In genomic region chr12:100716658-100716948, GRCh38 we compare ENCODE assay signal across 1 cellular context.
TF ChIP-seq lines count a peak whose summit lies in the region.

No MANE protein-coding gene starts in this region.

TF ChIP-seq in A549, 52 proteins besides CTCF, POLR2A, EP300 and RAD21:
- TF ChIP-seq, protein P1, sequence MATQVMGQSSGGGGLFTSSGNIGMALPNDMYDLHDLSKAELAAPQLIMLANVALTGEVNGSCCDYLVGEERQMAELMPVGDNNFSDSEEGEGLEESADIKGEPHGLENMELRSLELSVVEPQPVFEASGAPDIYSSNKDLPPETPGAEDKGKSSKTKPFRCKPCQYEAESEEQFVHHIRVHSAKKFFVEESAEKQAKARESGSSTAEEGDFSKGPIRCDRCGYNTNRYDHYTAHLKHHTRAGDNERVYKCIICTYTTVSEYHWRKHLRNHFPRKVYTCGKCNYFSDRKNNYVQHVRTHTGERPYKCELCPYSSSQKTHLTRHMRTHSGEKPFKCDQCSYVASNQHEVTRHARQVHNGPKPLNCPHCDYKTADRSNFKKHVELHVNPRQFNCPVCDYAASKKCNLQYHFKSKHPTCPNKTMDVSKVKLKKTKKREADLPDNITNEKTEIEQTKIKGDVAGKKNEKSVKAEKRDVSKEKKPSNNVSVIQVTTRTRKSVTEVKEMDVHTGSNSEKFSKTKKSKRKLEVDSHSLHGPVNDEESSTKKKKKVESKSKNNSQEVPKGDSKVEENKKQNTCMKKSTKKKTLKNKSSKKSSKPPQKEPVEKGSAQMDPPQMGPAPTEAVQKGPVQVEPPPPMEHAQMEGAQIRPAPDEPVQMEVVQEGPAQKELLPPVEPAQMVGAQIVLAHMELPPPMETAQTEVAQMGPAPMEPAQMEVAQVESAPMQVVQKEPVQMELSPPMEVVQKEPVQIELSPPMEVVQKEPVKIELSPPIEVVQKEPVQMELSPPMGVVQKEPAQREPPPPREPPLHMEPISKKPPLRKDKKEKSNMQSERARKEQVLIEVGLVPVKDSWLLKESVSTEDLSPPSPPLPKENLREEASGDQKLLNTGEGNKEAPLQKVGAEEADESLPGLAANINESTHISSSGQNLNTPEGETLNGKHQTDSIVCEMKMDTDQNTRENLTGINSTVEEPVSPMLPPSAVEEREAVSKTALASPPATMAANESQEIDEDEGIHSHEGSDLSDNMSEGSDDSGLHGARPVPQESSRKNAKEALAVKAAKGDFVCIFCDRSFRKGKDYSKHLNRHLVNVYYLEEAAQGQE (IDR thresholded peaks at IDR 0.05): no peak
- TF ChIP-seq ESRRA (IDR thresholded peaks at IDR 0.05; ENCODE audit: borderline replicate concordance, low read length) (no peak), JUN (IDR thresholded peaks at IDR 0.05) (no peak), KDM1A (IDR thresholded peaks at IDR 0.05; ENCODE audit: low read depth) (no peak), MAZ (IDR thresholded peaks at IDR 0.05; ENCODE audit: borderline replicate concordance, low read depth, low read length) (no peak), POLR2AphosphoS2 (conservative IDR thresholded peaks at IDR 0.05; ENCODE audit: low read length) (no peak), NPAS2 (CRISPR knock-in tag; IDR thresholded peaks at IDR 0.05; ENCODE audit: borderline replicate concordance) (no peak)
